9 cellular contexts compared by ENCODE assay signal in genomic region chr9:91843623-91844111, GRCh38.
DNase-seq lines count a peak whose midpoint lies in the region; ATAC-seq, FAIRE-seq and TF ChIP-seq lines count a peak whose summit lies in the region.
"Had no signal": no experiment of that assay in that cellular context is flagged by ENCODE, and none has a peak within 500 bp of the region (broad histone marks: within the 10 kb centered on the region; RNA-seq: fewer than 3 reads in every experiment).

No MANE protein-coding gene starts in this region.

- H3K27ac ChIP-seq in K562 (ENCODE audit: extremely low read depth, low read depth, low read length) (no peak overlapping the region), smooth muscle cell (ENCODE audit: low read depth) (no peak overlapping the region)

- H3K4me1 ChIP-seq in K562 (replicated peaks in 1 of 2; ENCODE audit: control insufficient read depth in 2 of 2, insufficient read depth in 2 of 2, low read length in 2 of 2): peaks cover 2 to 21% of the 10 kb centered on the region in 2 experiments
- peaks cover 36% of the 10 kb centered on the region for H3K4me1 ChIP-seq in smooth muscle cell (ENCODE audit: low read depth)

- H3K9me3 ChIP-seq in K562 (replicated peaks; ENCODE audit: control insufficient read depth, insufficient read depth, low read depth, low read length) (no peaks in the 10 kb centered on the region), smooth muscle cell (replicated peaks; ENCODE audit: low read depth) (no peaks in the 10 kb centered on the region)

- POLR2A ChIA-PET in HEK293T (lab: Yijun Ruan, JAX) (no interaction called here), K562 (lab: Yijun Ruan, JAX) (interaction anchor here (0.6 to 1.5 kb wide), 2 partner anchors 9 to 21 kb away, joined by 3 to 5 read pairs; no protein-coding TSS in a partner anchor)

- 54% methylated on average over 11 of the region's 15 CpGs for WGBS in K562 (ENCODE audit: insufficient coverage, low coverage, missing lambda C conversion rate)
- WGBS in smooth muscle cell (ENCODE audit: low lambda C conversion rate): 54% methylated on average over 15 of the region's 15 CpGs

- H3K4me3 ChIP-seq in K562 (no peak overlapping the region), smooth muscle cell (no peak overlapping the region)

- peaks cover 9% of the 10 kb centered on the region for H3K9me1 ChIP-seq in K562 (ENCODE audit: control insufficient read depth, insufficient read depth, low read length)

- TF ChIP-seq CTCF in K562 (IDR thresholded peaks at IDR 0.05 in 2 of 3, conservative IDR thresholded peaks at IDR 0.05 in 1 of 3; ENCODE audit: insufficient read depth in 2 of 3, low read depth in 1 of 3, low read length in 3 of 3) (no peak), smooth muscle cell (IDR thresholded peaks at IDR 0.05; ENCODE audit: borderline replicate concordance, insufficient read depth, poor library complexity, severe bottlenecking) (no peak)

- no peak overlapping the region for H2AFZ ChIP-seq in K562 (ENCODE audit: low read depth, low read length)
- no peak overlapping the region for H2AFZ ChIP-seq in smooth muscle cell (ENCODE audit: low read depth)

- BruUV-seq in K562 (replicated peaks; lab: Mats Ljungman, UMichigan): no TSS peak

- DNase-seq in HEK293T (ENCODE audit: extremely low spot score) (no peak), K562 (ENCODE audit: extremely low read depth in 1 of 4, low spot score in 3 of 4) (no peak), iris pigment epithelial cell (ENCODE audit: low read depth) (peak; percentile 26), sciatic nerve (ENCODE audit: low spot score) (peak; percentile 55), smooth muscle cell (lab: John Stamatoyannopoulos, UW; ENCODE audit: unreplicated experiment) (no peak), HT-29 (ENCODE audit: low spot score) (no peak), DMS53 treated with DMSO at 0.1 percent for 48 hours (lab: John Stamatoyannopoulos, UW; ENCODE audit: unreplicated experiment) (no peak)
- DNase-seq: DMS53 had no signal

- no peak for TF ChIP-seq RAD21 in K562 (CRISPR knock-in tag; conservative IDR thresholded peaks at IDR 0.05 in 1 of 2, IDR thresholded peaks at IDR 0.05 in 1 of 2)

- H3K79me2 ChIP-seq in K562 (ENCODE audit: control insufficient read depth, insufficient read depth, low read length): peaks cover 41% of the 10 kb centered on the region
- peaks cover 8% of the 10 kb centered on the region for H3K79me2 ChIP-seq in smooth muscle cell (ENCODE audit: low read depth)

- H3K36me3 ChIP-seq in K562 (ENCODE audit: control insufficient read depth, insufficient read depth, low read length): peaks cover 8% of the 10 kb centered on the region; the same call in 1 of the 3 replicates
- no peaks in the 10 kb centered on the region for H3K36me3 ChIP-seq in smooth muscle cell (ENCODE audit: low read depth)

- no peak for TF ChIP-seq POLR2A in K562 (conservative IDR thresholded peaks at IDR 0.05)

- ATAC-seq in K562: peak; percentile 47
- peak; percentile 62 for ATAC-seq in sciatic nerve
- no peak for ATAC-seq in GM19452 (IDR thresholded peaks at IDR 0.05; ENCODE audit: unreplicated experiment)

- H3K4me2 ChIP-seq in K562 (ENCODE audit: insufficient read depth, low read length): no peak overlapping the region
- no peak overlapping the region for H3K4me2 ChIP-seq in smooth muscle cell

- H3K27me3 ChIP-seq in K562 (ENCODE audit: control insufficient read depth in 2 of 2, insufficient read depth in 2 of 2, low read length in 2 of 2) (no peaks in the 10 kb centered on the region), smooth muscle cell (ENCODE audit: low read depth) (no peaks in the 10 kb centered on the region)

- no peak for TF ChIP-seq EP300 in K562 (IDR thresholded peaks at IDR 0.05; ENCODE audit: low read length)

- H3K9ac ChIP-seq in K562 (ENCODE audit: insufficient read depth in 1 of 2, low read depth in 2 of 2, low read length in 2 of 2): peak overlapping the region in 1 of 2 experiments; percentile 50; a peak in 1 of 4 replicates
- no peak overlapping the region for H3K9ac ChIP-seq in smooth muscle cell (ENCODE audit: low read depth)

- in situ Hi-C loops in K562 (cut with MboI): no loop called here

- FAIRE-seq in K562 (lab: Jason Lieb, UNC): peak; percentile 58

- intact Hi-C loops in K562 (cut with micrococcal nuclease) (no loop called here), sciatic nerve (cut with DNase I) (no loop called here)

- H4K20me1 ChIP-seq in K562 (replicated peaks; ENCODE audit: control insufficient read depth, insufficient read depth, low read length) (peaks cover 9% of the 10 kb centered on the region; the same call in 1 of the 2 replicates), smooth muscle cell (ENCODE audit: low read depth) (peaks cover 63% of the 10 kb centered on the region)

- H3F3A ChIP-seq in smooth muscle cell (ENCODE audit: low read depth): peaks cover 8% of the 10 kb centered on the region

- CTCF ChIA-PET in HEK293T (lab: Yijun Ruan, JAX) (no interaction called here), K562 (lab: Yijun Ruan, JAX; ENCODE audit: low intra/inter-chr PET ratio) (interaction anchor here (0.6 kb wide), 1 partner anchor 39 kb away, joined by 3 read pairs; no protein-coding TSS in a partner anchor)

TF ChIP-seq in HEK293T, 16 proteins besides CTCF, POLR2A, EP300 and RAD21:
- TF ChIP-seq, protein P1, sequence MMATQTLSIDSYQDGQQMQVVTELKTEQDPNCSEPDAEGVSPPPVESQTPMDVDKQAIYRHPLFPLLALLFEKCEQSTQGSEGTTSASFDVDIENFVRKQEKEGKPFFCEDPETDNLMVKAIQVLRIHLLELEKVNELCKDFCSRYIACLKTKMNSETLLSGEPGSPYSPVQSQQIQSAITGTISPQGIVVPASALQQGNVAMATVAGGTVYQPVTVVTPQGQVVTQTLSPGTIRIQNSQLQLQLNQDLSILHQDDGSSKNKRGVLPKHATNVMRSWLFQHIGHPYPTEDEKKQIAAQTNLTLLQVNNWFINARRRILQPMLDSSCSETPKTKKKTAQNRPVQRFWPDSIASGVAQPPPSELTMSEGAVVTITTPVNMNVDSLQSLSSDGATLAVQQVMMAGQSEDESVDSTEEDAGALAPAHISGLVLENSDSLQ (IDR thresholded peaks at IDR 0.05): peak; percentile 63
- no peak for TF ChIP-seq FOXA1 (IDR thresholded peaks at IDR 0.05)

TF ChIP-seq in K562, 482 proteins besides CTCF, POLR2A, EP300 and RAD21:
- TF ChIP-seq, protein P2, sequence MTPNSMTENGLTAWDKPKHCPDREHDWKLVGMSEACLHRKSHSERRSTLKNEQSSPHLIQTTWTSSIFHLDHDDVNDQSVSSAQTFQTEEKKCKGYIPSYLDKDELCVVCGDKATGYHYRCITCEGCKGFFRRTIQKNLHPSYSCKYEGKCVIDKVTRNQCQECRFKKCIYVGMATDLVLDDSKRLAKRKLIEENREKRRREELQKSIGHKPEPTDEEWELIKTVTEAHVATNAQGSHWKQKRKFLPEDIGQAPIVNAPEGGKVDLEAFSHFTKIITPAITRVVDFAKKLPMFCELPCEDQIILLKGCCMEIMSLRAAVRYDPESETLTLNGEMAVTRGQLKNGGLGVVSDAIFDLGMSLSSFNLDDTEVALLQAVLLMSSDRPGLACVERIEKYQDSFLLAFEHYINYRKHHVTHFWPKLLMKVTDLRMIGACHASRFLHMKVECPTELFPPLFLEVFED (CRISPR knock-in tag; conservative IDR thresholded peaks at IDR 0.05): no peak
- TF ChIP-seq, protein P3, sequence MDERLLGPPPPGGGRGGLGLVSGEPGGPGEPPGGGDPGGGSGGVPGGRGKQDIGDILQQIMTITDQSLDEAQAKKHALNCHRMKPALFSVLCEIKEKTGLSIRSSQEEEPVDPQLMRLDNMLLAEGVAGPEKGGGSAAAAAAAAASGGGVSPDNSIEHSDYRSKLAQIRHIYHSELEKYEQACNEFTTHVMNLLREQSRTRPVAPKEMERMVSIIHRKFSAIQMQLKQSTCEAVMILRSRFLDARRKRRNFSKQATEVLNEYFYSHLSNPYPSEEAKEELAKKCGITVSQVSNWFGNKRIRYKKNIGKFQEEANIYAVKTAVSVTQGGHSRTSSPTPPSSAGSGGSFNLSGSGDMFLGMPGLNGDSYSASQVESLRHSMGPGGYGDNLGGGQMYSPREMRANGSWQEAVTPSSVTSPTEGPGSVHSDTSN (CRISPR knock-in tag; IDR thresholded peaks at IDR 0.05; ENCODE audit: low read depth): no peak
- TF ChIP-seq, protein P3 (tag; conservative IDR thresholded peaks at IDR 0.05; ENCODE audit: low read depth): peak; percentile 78
- TF ChIP-seq, protein P1 (IDR thresholded peaks at IDR 0.05): peak; percentile 49
- peak; percentile 73 for TF ChIP-seq MEIS2 (IDR thresholded peaks at IDR 0.05; ENCODE audit: partially characterized antibody)

Comparison
In these comparisons a context has a peak if more than half of its experiments do, and no peak if none do; other contexts are left out.
1. DNase-seq: peak in iris pigment epithelial cell (single experiment) and sciatic nerve (single experiment); none in HEK293T (single experiment), K562 (0 of 4), smooth muscle cell (single experiment), HT-29 (single experiment) and DMS53 treated with DMSO at 0.1 percent for 48 hours (single experiment).